Comparison of ENCODE assay signal across 9 cellular contexts in the genomic region with DNA sequence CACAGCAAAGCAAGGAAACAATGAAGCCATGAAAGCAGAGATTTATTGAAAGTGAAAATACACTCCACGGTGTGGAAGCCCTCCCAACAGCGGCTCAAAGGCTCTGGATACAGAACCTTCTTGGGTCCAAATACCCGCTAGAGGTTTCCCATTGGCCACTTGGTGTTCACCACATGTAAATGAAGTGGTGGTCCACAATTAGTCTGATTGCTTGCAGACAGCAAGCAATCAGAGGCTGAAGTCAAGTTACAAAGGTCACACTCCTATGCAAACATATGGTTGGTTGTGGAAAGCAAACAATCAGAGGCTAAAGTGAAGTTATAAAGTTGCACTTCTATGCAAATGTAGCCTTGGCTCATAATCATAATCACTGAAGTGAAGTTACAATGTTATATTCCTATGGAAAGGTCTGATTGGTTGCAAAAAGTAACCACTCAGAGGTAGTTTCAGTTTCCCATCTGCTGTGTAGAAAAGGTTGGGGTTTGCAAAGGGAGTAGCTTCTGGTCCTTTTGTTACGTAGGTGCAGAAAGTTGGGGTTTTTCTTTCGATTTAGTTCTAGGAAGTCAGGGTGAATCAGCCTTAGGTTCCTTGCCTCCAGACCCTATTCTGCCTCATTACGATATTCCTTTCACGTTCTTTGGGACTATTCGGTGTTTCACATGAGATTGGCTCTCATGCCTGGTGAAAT. TPM values are rescaled to one million over a fixed set of nuclear protein-coding genes. Genes with fewer than 3 reads are reported as not detected.
A peak's percentile ranks its signal among the peaks of the same experiment; 100 is the strongest.
DNase-seq lines count a peak whose midpoint lies in the region; ATAC-seq, FAIRE-seq and TF ChIP-seq lines count a peak whose summit lies in the region.
"Had no signal": no experiment of that assay in that cellular context is flagged by ENCODE, and none has a peak within 500 bp of the region (broad histone marks: within the 10 kb centered on the region; RNA-seq: fewer than 3 reads in every experiment).

No MANE protein-coding gene starts in this region.

- peak; percentile 42 for FAIRE-seq in K562 (lab: Jason Lieb, UNC)

- H3K79me2 ChIP-seq in K562 (ENCODE audit: control insufficient read depth, insufficient read depth, low read length), result no peaks in the 10 kb centered on the region

- no peaks in the 10 kb centered on the region for H4K20me1 ChIP-seq in K562 (replicated peaks; ENCODE audit: control insufficient read depth, insufficient read depth, low read length)

- no TSS peak for BruUV-seq in K562 (replicated peaks; lab: Mats Ljungman, UMichigan)
- BruUV-seq in A673 (replicated peaks; lab: Mats Ljungman, UMichigan), result no TSS peak

- H3K4me1 ChIP-seq in K562 (replicated peaks in 1 of 2; ENCODE audit: control insufficient read depth in 2 of 2, insufficient read depth in 2 of 2, low read length in 2 of 2), result peaks cover 0 to 3% of the 10 kb centered on the region in 2 experiments; a peak in 1 of 5 replicates
- no peaks in the 10 kb centered on the region for H3K4me1 ChIP-seq in A673 (ENCODE audit: insufficient read depth, low read length, poor library complexity, severe bottlenecking)

- H3K4me3 ChIP-seq in K562 (peak overlapping the region; percentile 29), A673 (ENCODE audit: low read depth, low read length, poor library complexity, severe bottlenecking) (no peak overlapping the region)

- no peak for TF ChIP-seq RAD21 in K562 (CRISPR knock-in tag; conservative IDR thresholded peaks at IDR 0.05 in 1 of 2, IDR thresholded peaks at IDR 0.05 in 1 of 2)

- H3K36me3 ChIP-seq in K562 (ENCODE audit: control insufficient read depth, insufficient read depth, low read length) (no peaks in the 10 kb centered on the region), A673 (ENCODE audit: insufficient read depth, low read length, poor library complexity, severe bottlenecking) (no peaks in the 10 kb centered on the region)

- CTCF ChIA-PET in K562 (lab: Yijun Ruan, JAX; ENCODE audit: low intra/inter-chr PET ratio), result no interaction called here
- CTCF ChIA-PET in A673 (lab: Charles Lee), result no interaction called here

- intact Hi-C loops in K562 (cut with micrococcal nuclease), result no loop called here
- intact Hi-C loops in A673 (cut with micrococcal nuclease; ENCODE audit: unreplicated experiment), result no loop called here

- peak; percentile 12 for DNase-seq in ELR (ENCODE audit: low read depth)
- DNase-seq in HT1080 (ENCODE audit: low read depth), result peak; percentile 61
- peak in 1 of 4 experiments; percentile 24 for DNase-seq in K562 (ENCODE audit: extremely low read depth in 1 of 4, low spot score in 3 of 4)
- no peak for DNase-seq in NCI-H1417 treated with DMSO at 0.1 percent for 48 hours (lab: John Stamatoyannopoulos, UW)
- no peak for DNase-seq in SK-N-DZ (ENCODE audit: low spot score)
- no peak for DNase-seq in A673 (ENCODE audit: low spot score)
- no peak for DNase-seq in HCEC 1CT

- no peak for TF ChIP-seq EP300 in K562 (IDR thresholded peaks at IDR 0.05; ENCODE audit: low read length)

- TF ChIP-seq CTCF in K562 (IDR thresholded peaks at IDR 0.05 in 2 of 3, conservative IDR thresholded peaks at IDR 0.05 in 1 of 3; ENCODE audit: insufficient read depth in 2 of 3, low read depth in 1 of 3, low read length in 3 of 3) (no peak), A673 (conservative IDR thresholded peaks at IDR 0.05; ENCODE audit: low read depth, low read length) (no peak)

- peak overlapping the region; percentile 97 for H2AFZ ChIP-seq in K562 (ENCODE audit: low read depth, low read length)

- POLR2A ChIA-PET in K562 (lab: Yijun Ruan, JAX) (interaction anchor here (0.6 to 1.4 kb wide), 5 partner anchors 8 to 52 kb away, joined by 3 to 6 read pairs (median 4); a partner anchor contains a TSS), A673 (lab: Charles Lee; ENCODE audit: low non-redundant PET) (no interaction called here)

- TF ChIP-seq POLR2A in K562 (conservative IDR thresholded peaks at IDR 0.05), result no peak

- H3K9me3 ChIP-seq in K562 (replicated peaks; ENCODE audit: control insufficient read depth, insufficient read depth, low read depth, low read length), result no peaks in the 10 kb centered on the region
- H3K9me3 ChIP-seq in A673 (ENCODE audit: low read depth, low read length, poor library complexity, severe bottlenecking), result no peaks in the 10 kb centered on the region

- H3K4me2 ChIP-seq in K562 (ENCODE audit: insufficient read depth, low read length), result peak overlapping the region; percentile 72

- ATAC-seq in GM21367 (IDR thresholded peaks at IDR 0.05; ENCODE audit: unreplicated experiment) (peak; percentile 92), K562 (peak; percentile 83)

- no peaks in the 10 kb centered on the region for H3K27me3 ChIP-seq in K562 (ENCODE audit: control insufficient read depth in 2 of 2, insufficient read depth in 2 of 2, low read length in 2 of 2)
- H3K27me3 ChIP-seq in A673 (replicated peaks; ENCODE audit: insufficient read depth, low read depth, low read length, poor library complexity), result no peaks in the 10 kb centered on the region

- in situ Hi-C loops in K562 (cut with MboI), result no loop called here

- H3K27ac ChIP-seq in K562 (ENCODE audit: extremely low read depth, low read depth, low read length) (peak overlapping the region; percentile 38; the same call in 2 of the 3 replicates), A673 (ENCODE audit: low read depth, low read length, poor library complexity, severe bottlenecking) (no peak overlapping the region)
- H3K27ac ChIP-seq: epithelial cell of prostate had no signal

- WGBS in K562 (ENCODE audit: insufficient coverage, low coverage, missing lambda C conversion rate), result 24% methylated on average over 8 of the region's 8 CpGs

- no peaks in the 10 kb centered on the region for H3K9me1 ChIP-seq in K562 (ENCODE audit: control insufficient read depth, insufficient read depth, low read length)

- peak overlapping the region in 1 of 2 experiments; percentile 52; a peak in 2 of 4 replicates for H3K9ac ChIP-seq in K562 (ENCODE audit: insufficient read depth in 1 of 2, low read depth in 2 of 2, low read length in 2 of 2)

TF ChIP-seq in K562, 482 proteins besides CTCF, POLR2A, EP300 and RAD21 (continues in another document):
- TF ChIP-seq TEAD4 (IDR thresholded peaks at IDR 0.05; ENCODE audit: low read length) (no peak), TEAD4 (CRISPR knock-in tag; IDR thresholded peaks at IDR 0.05; ENCODE audit: borderline replicate concordance) (no peak), NR4A1 (CRISPR knock-in tag; IDR thresholded peaks at IDR 0.05) (no peak), NR4A1 (tag; IDR thresholded peaks at IDR 0.05) (no peak)

RNA-seq across cellular contexts. Expression of a gene that starts 36.8 kb away (rescaled TPM):
- total RNA-seq in HT1080 (2014; rRNA removed; shearing (Covaris generic)), result 16.1 and 18.4 TPM in 2 replicates
- polyA plus RNA-seq in HT1080 (2015; cell fraction: cytosol; rRNA removed), result 16.4 and 19.2 TPM in 2 replicates
- 29.8 and 32.1 TPM in 2 replicates for polyA plus RNA-seq in HT1080 (2015; cell fraction: nucleus; rRNA removed)
- 113 and 169 TPM in 2 replicates for total RNA-seq in K562 (2011; cell fraction: chromatin; rRNA removed; ENCODE audit: low replicate concordance)
- 52.4 and 56.5 TPM in 2 replicates for total RNA-seq in K562 (2011; cell fraction: nucleolus; rRNA removed)
- 83.4 and 116 TPM in 2 replicates for total RNA-seq in K562 (2011; cell fraction: nucleoplasm; rRNA removed)
- total RNA-seq in K562 (2014; rRNA removed) (41.8 and 59.6 TPM in 2 replicates), K562 (2014; rRNA removed; fragmentation: Illumina TruSeq; extraction: Trizol) (61.0 and 73.0 TPM in 2 replicates), K562 (2015; rRNA removed; fragmentation: Illumina TruSeq; extraction: Trizol) (48.6 and 57.7 TPM in 2 replicates), K562 (2021) (65.2 and 73.5 TPM in 2 replicates), A673 (2021) (68.5 and 68.7 TPM in 2 replicates)
- polyA plus RNA-seq in K562 (2011; rRNA removed) (102 and 124 TPM in 2 replicates), K562 (2014; fragmentation: Illumina TruSeq; extraction: Trizol) (46.4 and 49.6 TPM in 2 replicates), K562 (2014; fragmentation: Nextera tagmentation; extraction: Ambion mirVana) (10 to 100 TPM; 29.3 to 35.7 TPM), K562 (2014; rRNA removed) (44.1 and 48.3 TPM in 2 replicates)
- 33.7 and 48.2 TPM in 2 replicates for polyA plus RNA-seq in K562 (2011; cell fraction: cytosol; rRNA removed)
- polyA plus RNA-seq in K562 (2011; cell fraction: nucleus; rRNA removed), result 70.9 and 72.2 TPM in 2 replicates
- polyA plus RNA-seq in K562 (2012), result 26.3 and 52.8 TPM in 2 replicates
- polyA minus RNA-seq in K562 (2011; rRNA and poly(A)+ RNA removed), result 207 and 218 TPM in 2 replicates
- 42.9 and 48.8 TPM in 2 replicates for polyA minus RNA-seq in K562 (2011; cell fraction: cytosol; rRNA and poly(A)+ RNA removed)
- 80.4 and 145 TPM in 2 replicates for polyA minus RNA-seq in K562 (2011; cell fraction: nucleus; rRNA and poly(A)+ RNA removed)
- polyA plus RNA-seq in SK-N-DZ (2014; cell fraction: cytosol; rRNA removed), result 33.0 and 38.0 TPM in 2 replicates
- polyA plus RNA-seq in SK-N-DZ (2014; cell fraction: nucleus; rRNA removed), result 34.8 and 37.9 TPM in 2 replicates

Comparison
In these comparisons a context has a peak if more than half of its experiments do, and no peak if none do; other contexts are left out.
1. DNase-seq: peak in ELR (single experiment) and HT1080 (single experiment); none in NCI-H1417 treated with DMSO at 0.1 percent for 48 hours (single experiment), SK-N-DZ (single experiment), A673 (single experiment) and HCEC 1CT (single experiment).